ENCODE assay signal across 7 cellular contexts in genomic region chr3:175215833-175216232, GRCh38.
"Had no signal": no experiment of that assay in that cellular context is flagged by ENCODE, and none has a peak within 500 bp of the region (broad histone marks: within the 10 kb centered on the region; RNA-seq: fewer than 3 reads in every experiment).

No MANE protein-coding gene starts in this region.

- ATAC-seq: GM12878 had no signal

- FAIRE-seq: G401.6, GM12878, GM12891, GM12892, GM18507, GM19239 had no signal

- DNase-seq: GDM1 had no signal

- H3K4me3 ChIP-seq: GM12878 had no signal
